In the genomic region with DNA sequence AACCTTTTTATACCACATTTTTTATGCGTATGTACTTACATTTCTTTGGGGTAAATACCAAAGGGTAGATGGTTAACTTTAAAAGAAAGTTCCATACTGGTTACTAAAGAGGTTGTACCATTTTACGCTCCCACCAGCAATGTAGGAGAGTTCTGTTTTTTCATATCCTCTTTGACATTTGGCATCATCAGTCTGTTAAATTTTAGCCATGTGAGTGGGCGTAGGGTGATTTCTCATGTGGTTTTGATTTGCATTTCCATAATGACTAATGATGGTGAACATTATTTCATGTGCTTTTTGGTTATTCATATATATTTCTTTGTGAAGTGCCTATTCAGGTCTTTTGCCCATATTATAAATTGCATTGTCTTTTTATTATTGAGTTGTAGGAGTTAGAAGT, we compare ENCODE assay signal across 12 cellular contexts.
A peak's percentile ranks its signal among the peaks of the same experiment; 100 is the strongest.
DNase-seq lines count a peak whose midpoint lies in the region; ATAC-seq and TF ChIP-seq lines count a peak whose summit lies in the region.
"Had no signal": no experiment of that assay in that cellular context is flagged by ENCODE, and none has a peak within 500 bp of the region (broad histone marks: within the 10 kb centered on the region; RNA-seq: fewer than 3 reads in every experiment).

No MANE protein-coding gene starts in this region.

- no peak overlapping the region for H4K8ac ChIP-seq in IMR-90 (ENCODE audit: low read depth in 2 of 2, low read length in 2 of 2)

- H3K36me3 ChIP-seq in IMR-90 (ENCODE audit: control insufficient read depth, insufficient read depth, low read length) (no peaks in the 10 kb centered on the region), stomach (no peaks in the 10 kb centered on the region)

- no peak overlapping the region for H2BK120ac ChIP-seq in IMR-90 (ENCODE audit: low read depth, low read length)

- H3K27ac ChIP-seq in IMR-90 (ENCODE audit: insufficient read depth, low read length) (no peak overlapping the region), stomach (no peak overlapping the region)
- H3K27ac ChIP-seq: parathyroid adenoma had no signal

- POLR2A ChIA-PET in IMR-90 (lab: Charles Lee; ENCODE audit: unreplicated experiment) = no interaction called here

- intact Hi-C loops in IMR-90 (cut with micrococcal nuclease) (no loop called here), stomach (cut with DNase I; ENCODE audit: low total_unique reads) (no loop called here)

- ATAC-seq in GM19324 (IDR thresholded peaks at IDR 0.05; ENCODE audit: low FRiP score, unreplicated experiment) = peak; percentile 55
- ATAC-seq in HG02840 (IDR thresholded peaks at IDR 0.05; ENCODE audit: low FRiP score, unreplicated experiment) = peak; percentile 69
- ATAC-seq in IMR-90 (ENCODE audit: low read depth) = no peak
- ATAC-seq: left colon had no signal

- no peak overlapping the region for H3K4me2 ChIP-seq in IMR-90 (ENCODE audit: low read depth, low read length)

- H3K4me1 ChIP-seq in IMR-90 (ENCODE audit: control insufficient read depth, insufficient read depth, low read length) = peaks cover 7% of the 10 kb centered on the region
- H3K4me1 ChIP-seq in stomach = no peaks in the 10 kb centered on the region
- H3K4me1 ChIP-seq: parathyroid adenoma had no signal

- in situ Hi-C loops in IMR-90 (cut with MboI; ENCODE audit: low sequenced_read_pairs) = no loop called here

- BruUV-seq in IMR-90 (replicated peaks; lab: Mats Ljungman, UMichigan) = no TSS peak

- TF ChIP-seq POLR2A in IMR-90 (IDR thresholded peaks at IDR 0.05; ENCODE audit: low read depth, low read length) (no peak), stomach (IDR thresholded peaks at IDR 0.05) (no peak)

- H3K79me1 ChIP-seq in IMR-90 (ENCODE audit: low read depth in 1 of 2, low read length in 2 of 2) = 0 out of 4 replicates have a peak, but pooled peaks cover 0 to 5% of the 10 kb centered on the region in 2 experiments

- dilution Hi-C loops in IMR-90 (cut with HindIII; ENCODE audit: low sequenced_read_pairs, unreplicated experiment) = no loop called here

- peaks cover 2% of the 10 kb centered on the region; the same call in 1 of the 2 replicates for H3K9me1 ChIP-seq in IMR-90 (ENCODE audit: insufficient read depth, low read length)

- TF ChIP-seq CTCF in GM12864 (IDR thresholded peaks at IDR 0.05; ENCODE audit: low read depth, low read length, missing control alignments) (no peak), IMR-90 (conservative IDR thresholded peaks at IDR 0.05; ENCODE audit: low read depth, low read length) (no peak), stomach (IDR thresholded peaks at IDR 0.05) (no peak)

- H2AK9ac ChIP-seq in IMR-90 (replicated peaks; ENCODE audit: low read depth, low read length, poor library complexity) = no peak overlapping the region

- no peak overlapping the region for H3K18ac ChIP-seq in IMR-90 (ENCODE audit: low read depth, low read length)

- H3K4ac ChIP-seq in IMR-90 (ENCODE audit: low read depth, low read length) = no peak overlapping the region

- no peak overlapping the region for H2BK20ac ChIP-seq in IMR-90 (ENCODE audit: low read depth, low read length)

- H4K91ac ChIP-seq in IMR-90 (ENCODE audit: insufficient read depth, low read depth, low read length) = no peak overlapping the region

- CTCF ChIA-PET in IMR-90 (lab: Yijun Ruan, JAX) = no interaction called here

- no peak overlapping the region for H2AK5ac ChIP-seq in IMR-90 (ENCODE audit: low read depth, low read length)

- no peak for TF ChIP-seq EP300 in stomach (IDR thresholded peaks at IDR 0.05)

- H3K23ac ChIP-seq in IMR-90 (ENCODE audit: low read depth, low read length) = no peak overlapping the region

- no peak overlapping the region for H3K14ac ChIP-seq in IMR-90 (replicated peaks; ENCODE audit: low read depth, low read length)

- H4K5ac ChIP-seq in IMR-90 (ENCODE audit: low read depth, low read length) = no peak overlapping the region

- no peak overlapping the region for H3K56ac ChIP-seq in IMR-90 (ENCODE audit: extremely low read depth, insufficient read depth, low read length)

- no peak overlapping the region for H3K9ac ChIP-seq in IMR-90 (ENCODE audit: low read depth, low read length)
- H3K9ac ChIP-seq: parathyroid adenoma had no signal

- no peaks in the 10 kb centered on the region for H4K20me1 ChIP-seq in IMR-90 (ENCODE audit: insufficient read depth, low read length)

- H3K9me3 ChIP-seq in IMR-90 (ENCODE audit: control insufficient read depth, insufficient read depth, low read length) = no peaks in the 10 kb centered on the region
- no peaks in the 10 kb centered on the region for H3K9me3 ChIP-seq in stomach

- DNase-seq in GM12864 (ENCODE audit: low read depth) (peak; percentile 34), IMR-90 (peak; percentile 27), DMS 273 treated with DMSO at 0.1 percent for 48 hours (lab: John Stamatoyannopoulos, UW) (no peak), stomach (no peak), cerebellum (ENCODE audit: low spot score) (no peak)
- no peak for DNase-seq in activated CD8-positive, alpha-beta memory T cell treated with anti-CD3 and anti-CD28 coated beads for 24 hours
- DNase-seq: amniotic stem cell, C1 segment of cervical spinal cord, left colon had no signal

- H2BK5ac ChIP-seq in IMR-90 (ENCODE audit: low read depth, low read length, poor library complexity, severe bottlenecking) = no peak overlapping the region

- H3K27me3 ChIP-seq in IMR-90 (ENCODE audit: control insufficient read depth, insufficient read depth, low read length) (no peaks in the 10 kb centered on the region), stomach (no peaks in the 10 kb centered on the region)

- no peak overlapping the region for H2BK15ac ChIP-seq in IMR-90 (ENCODE audit: low read depth, low read length)

- H3K4me3 ChIP-seq in GM12864 (ENCODE audit: low read depth, low read length) (no peak overlapping the region), IMR-90 (ENCODE audit: insufficient read depth, low read depth, low read length) (no peak overlapping the region), stomach (no peak overlapping the region)

- H2AFZ ChIP-seq in IMR-90 (replicated peaks; ENCODE audit: low read length, poor library complexity) = no peak overlapping the region
- H2AFZ ChIP-seq: parathyroid adenoma had no signal

- no CpG with 5 or more reads among the region's 3 CpGs for WGBS in IMR-90 (ENCODE audit: extremely low coverage in 2 of 2, insufficient read length in 1 of 2), 2 experiments
- 82 to 93% (median 88%) methylated on average over 3 of the region's 3 CpGs for WGBS in stomach, 5 donors

- no peak for TF ChIP-seq RAD21 in IMR-90 (IDR thresholded peaks at IDR 0.05; ENCODE audit: low read length)

TF ChIP-seq in IMR-90, 13 proteins besides CTCF, POLR2A, EP300 and RAD21:
- TF ChIP-seq RCOR1 (IDR thresholded peaks at IDR 0.05; ENCODE audit: insufficient replicate concordance, low read length) = no peak
- TF ChIP-seq RFX5 (IDR thresholded peaks at IDR 0.05; ENCODE audit: low read depth, low read length) = no peak
- TF ChIP-seq SMC3 (IDR thresholded peaks at IDR 0.05; ENCODE audit: low read depth, low read length) = no peak
- no peak for TF ChIP-seq FOS (IDR thresholded peaks at IDR 0.05; ENCODE audit: low read depth, low read length)
- TF ChIP-seq, protein P1, sequence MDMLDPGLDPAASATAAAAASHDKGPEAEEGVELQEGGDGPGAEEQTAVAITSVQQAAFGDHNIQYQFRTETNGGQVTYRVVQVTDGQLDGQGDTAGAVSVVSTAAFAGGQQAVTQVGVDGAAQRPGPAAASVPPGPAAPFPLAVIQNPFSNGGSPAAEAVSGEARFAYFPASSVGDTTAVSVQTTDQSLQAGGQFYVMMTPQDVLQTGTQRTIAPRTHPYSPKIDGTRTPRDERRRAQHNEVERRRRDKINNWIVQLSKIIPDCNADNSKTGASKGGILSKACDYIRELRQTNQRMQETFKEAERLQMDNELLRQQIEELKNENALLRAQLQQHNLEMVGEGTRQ (IDR thresholded peaks at IDR 0.05; ENCODE audit: low read depth, low read length) = no peak
- TF ChIP-seq BHLHE40 (IDR thresholded peaks at IDR 0.05; ENCODE audit: low read depth, low read length) = no peak

Comparison
In these comparisons a context has a peak if more than half of its experiments do, and no peak if none do; other contexts are left out.
1. DNase-seq: peak in GM12864 (single experiment) and IMR-90 (single experiment); none in DMS 273 treated with DMSO at 0.1 percent for 48 hours (single experiment), activated CD8-positive, alpha-beta memory T cell treated with anti-CD3 and anti-CD28 coated beads for 24 hours (single experiment), stomach (single experiment) and cerebellum (single experiment).